7 cellular contexts compared by ENCODE assay signal in genomic region chr9:107751522-107752235, GRCh38.
DNase-seq lines count a peak whose midpoint lies in the region; ATAC-seq and TF ChIP-seq lines count a peak whose summit lies in the region.

No MANE protein-coding gene starts in this region.

- no peak overlapping the region for H3K4me3 ChIP-seq in lower lobe of right lung

- no peaks in the 10 kb centered on the region for H3K9me3 ChIP-seq in lower lobe of right lung

- TF ChIP-seq CTCF in lower lobe of right lung (IDR thresholded peaks at IDR 0.05) = no peak

- H3K4me1 Mint-ChIP-seq in activated CD4-positive, alpha-beta memory T cell treated with anti-CD3 and anti-CD28 coated beads for 36 hours (ENCODE audit: low read depth) = no peaks in the 10 kb centered on the region

- DNase-seq in lower lobe of right lung = no peak
- no peak for DNase-seq in activated CD4-positive, alpha-beta memory T cell treated with anti-CD3 and anti-CD28 coated beads for 36 hours
- DNase-seq in NCI-H146 treated with DMSO at 0.1 percent for 48 hours (lab: John Stamatoyannopoulos, UW; ENCODE audit: unreplicated experiment) = no peak
- DNase-seq in NCI-H446 treated with DMSO at 0.1 percent for 48 hours (lab: John Stamatoyannopoulos, UW) = no peak

- H3K27ac Mint-ChIP-seq in activated CD4-positive, alpha-beta memory T cell treated with anti-CD3 and anti-CD28 coated beads for 36 hours = no peak overlapping the region

- intact Hi-C loops in lower lobe of right lung (cut with DNase I) = no loop called here
- intact Hi-C loops in activated CD4-positive, alpha-beta memory T cell treated with anti-CD3 and anti-CD28 coated beads for 36 hours (cut with micrococcal nuclease) = no loop called here

- H3K36me3 ChIP-seq in lower lobe of right lung = no peaks in the 10 kb centered on the region

- peaks cover 35% of the 10 kb centered on the region for H3K4me1 ChIP-seq in lower lobe of right lung

- H3K36me3 Mint-ChIP-seq in activated CD4-positive, alpha-beta memory T cell treated with anti-CD3 and anti-CD28 coated beads for 36 hours = no peaks in the 10 kb centered on the region

- H3K9me3 Mint-ChIP-seq in activated CD4-positive, alpha-beta memory T cell treated with anti-CD3 and anti-CD28 coated beads for 36 hours = no peaks in the 10 kb centered on the region

- no peaks in the 10 kb centered on the region for H3K27me3 Mint-ChIP-seq in activated CD4-positive, alpha-beta memory T cell treated with anti-CD3 and anti-CD28 coated beads for 36 hours

- ATAC-seq in GM19043 (IDR thresholded peaks at IDR 0.05; ENCODE audit: low read depth, unreplicated experiment) (peak; percentile 66), HG03060 (IDR thresholded peaks at IDR 0.05; ENCODE audit: low read depth, unreplicated experiment) (peak; percentile 44), lower lobe of right lung (no peak)

- CTCF ChIA-PET in activated CD4-positive, alpha-beta memory T cell treated with anti-CD3 and anti-CD28 coated beads for 36 hours (lab: Charles Lee) = no interaction called here

- POLR2A ChIA-PET in activated CD4-positive, alpha-beta memory T cell treated with anti-CD3 and anti-CD28 coated beads for 36 hours (lab: Charles Lee) = no interaction called here

- H3K27me3 ChIP-seq in lower lobe of right lung (ENCODE audit: low read depth) = no peaks in the 10 kb centered on the region

- peak overlapping the region; percentile 86 for H3K27ac ChIP-seq in angular gyrus (ENCODE audit: low read depth, low read length)
- H3K27ac ChIP-seq in lower lobe of right lung = peak overlapping the region; percentile 65

- no peak overlapping the region for H3K4me3 Mint-ChIP-seq in activated CD4-positive, alpha-beta memory T cell treated with anti-CD3 and anti-CD28 coated beads for 36 hours

Comparison
In these comparisons a context has a peak if more than half of its experiments do, and no peak if none do; other contexts are left out.
1. ATAC-seq: peak in GM19043 (single experiment) and HG03060 (single experiment); none in lower lobe of right lung (0 of 2).